1 cellular context compared by ENCODE assay signal in genomic region chr5:5738797-5739489, GRCh38.
TF ChIP-seq lines count a peak whose summit lies in the region.

No MANE protein-coding gene starts in this region.

TF ChIP-seq in GM23338, 12 proteins besides CTCF, POLR2A, EP300 and RAD21 (continued from another document):
- no peak for TF ChIP-seq REST (IDR thresholded peaks at IDR 0.05; ENCODE audit: unreplicated experiment)
TF ChIP-seq in GM23338: peak in this region for 0.
